ENCODE assay signal across 9 cellular contexts in genomic region chr1:1856161-1856560, GRCh38. TPM values are rescaled to one million over a fixed set of nuclear protein-coding genes. Genes with fewer than 3 reads are reported as not detected.
DNase-seq lines count a peak whose midpoint lies in the region; ATAC-seq and TF ChIP-seq lines count a peak whose summit lies in the region.
"Not testable (repeated sequence)": the region's sequence is repeated elsewhere in the genome, so short reads cannot be mapped to it uniquely, and the experiment has no call there.
"Had no signal": no experiment of that assay in that cellular context is flagged by ENCODE, and none has a peak within 500 bp of the region (broad histone marks: within the 10 kb centered on the region; RNA-seq: fewer than 3 reads in every experiment).

No MANE protein-coding gene starts in this region.

- in situ Hi-C loops in GM23248 (cut with MboI); gastrocnemius medialis (cut with MboI; ENCODE audit: low sequenced_read_pairs in 4 of 4): not testable (repeated sequence)

- H3K4me1 ChIP-seq in CD4-positive, CD25-positive, alpha-beta regulatory T cell (ENCODE audit: control insufficient read depth, insufficient read depth, low read length, poor library complexity, severe bottlenecking): peaks cover 58% of the 10 kb centered on the region
- H3K4me1 ChIP-seq in GM23248 (ENCODE audit: insufficient read depth): peaks cover 45% of the 10 kb centered on the region
- H3K4me1 ChIP-seq in naive thymus-derived CD4-positive, alpha-beta T cell (ENCODE audit: control insufficient read depth in 2 of 2, insufficient read depth in 2 of 2, low read length in 2 of 2): peaks cover 29 to 44% of the 10 kb centered on the region in 2 donors
- H3K4me1 ChIP-seq in gastrocnemius medialis: peaks cover 46 to 55% of the 10 kb centered on the region in 2 donors

- not testable (repeated sequence) for H3K27me3 ChIP-seq in CD4-positive, CD25-positive, alpha-beta regulatory T cell (ENCODE audit: control insufficient read depth, insufficient read depth, low read length); GM23248 (replicated peaks; ENCODE audit: insufficient read depth); naive thymus-derived CD4-positive, alpha-beta T cell (ENCODE audit: control insufficient read depth in 2 of 2, insufficient read depth in 2 of 2, low read length in 2 of 2); gastrocnemius medialis

- H2AFZ ChIP-seq in GM23248: not testable (repeated sequence)

- H3K36me3 Mint-ChIP-seq in CD4-positive, CD25-positive, alpha-beta regulatory T cell; activated CD4-positive, alpha-beta memory T cell treated with anti-CD3 and anti-CD28 coated beads for 36 hours; naive thymus-derived CD4-positive, alpha-beta T cell: not testable (repeated sequence)
- H3K36me3 Mint-ChIP-seq in effector memory CD8-positive, alpha-beta T cell (ENCODE audit: insufficient read depth): peaks cover 33% of the 10 kb centered on the region

- CTCF ChIA-PET in activated CD4-positive, alpha-beta memory T cell treated with anti-CD3 and anti-CD28 coated beads for 36 hours (lab: Charles Lee): interaction anchor here (0.6 kb wide), 1 partner anchor 18 kb away, joined by 3 read pairs; no protein-coding TSS in a partner anchor
- CTCF ChIA-PET in naive thymus-derived CD4-positive, alpha-beta T cell (lab: Charles Lee): not testable (repeated sequence)

- intact Hi-C loops in activated CD4-positive, alpha-beta memory T cell treated with anti-CD3 and anti-CD28 coated beads for 36 hours (cut with micrococcal nuclease): loop anchor here (2.0 kb wide), 1 partner anchor 19 kb away; no protein-coding TSS in a partner anchor
- intact Hi-C loops in naive thymus-derived CD4-positive, alpha-beta T cell (cut with micrococcal nuclease): not testable (repeated sequence)
- intact Hi-C loops in gastrocnemius medialis (cut with DNase I; ENCODE audit: low total_unique reads): loop anchor here (5.0 kb wide), 1 partner anchor 36 kb away; the partner anchor contains the start of gene GNB1

- not testable (repeated sequence) for H3K9me2 ChIP-seq in GM23248 (ENCODE audit: insufficient read depth)

- ATAC-seq in CD4-positive, CD25-positive, alpha-beta regulatory T cell (ENCODE audit: low read depth in 2 of 2); effector memory CD8-positive, alpha-beta T cell (replicated peaks); naive thymus-derived CD4-positive, alpha-beta T cell; gastrocnemius medialis: not testable (repeated sequence)

- H3K4me1 Mint-ChIP-seq in CD4-positive, CD25-positive, alpha-beta regulatory T cell: peaks cover 32 to 81% (median 53%) of the 10 kb centered on the region in 4 donors
- peaks cover 54% of the 10 kb centered on the region for H3K4me1 Mint-ChIP-seq in activated CD4-positive, alpha-beta memory T cell treated with anti-CD3 and anti-CD28 coated beads for 36 hours (ENCODE audit: low read depth)
- peaks cover 58 to 71% of the 10 kb centered on the region in 2 donors for H3K4me1 Mint-ChIP-seq in effector memory CD8-positive, alpha-beta T cell (ENCODE audit: low read depth in 2 of 2)
- H3K4me1 Mint-ChIP-seq in naive thymus-derived CD4-positive, alpha-beta T cell: peaks cover 48 to 85% (median 67%) of the 10 kb centered on the region in 7 donors

- TF ChIP-seq POLR2A in gastrocnemius medialis (IDR thresholded peaks at IDR 0.05): not testable (repeated sequence)

- H3K27ac ChIP-seq in CD4-positive, CD25-positive, alpha-beta regulatory T cell (ENCODE audit: insufficient read depth, low read length, poor library complexity, severe bottlenecking): not testable (repeated sequence)
- H3K27ac ChIP-seq in GM23248 (peak overlapping the region; percentile 86; the same call in 1 of the 2 replicates), SK-N-MC (peak overlapping the region; percentile 19; the same call in 1 of the 2 replicates), gastrocnemius medialis (peak overlapping the region in 3 of 4 donors; percentile 73 to 76 (median 74))
- H3K27ac ChIP-seq in naive thymus-derived CD4-positive, alpha-beta T cell (ENCODE audit: low read depth, low read length): peak overlapping the region; percentile 13

- H3K9me3 ChIP-seq in CD4-positive, CD25-positive, alpha-beta regulatory T cell (ENCODE audit: control insufficient read depth in 2 of 2, low read length in 2 of 2); GM23248 (ENCODE audit: low read depth); SK-N-MC (ENCODE audit: low read depth, low read length); naive thymus-derived CD4-positive, alpha-beta T cell (ENCODE audit: control insufficient read depth in 2 of 3, low read length in 3 of 3); gastrocnemius medialis: not testable (repeated sequence)

- not testable (repeated sequence) for H3K4me2 ChIP-seq in GM23248 (ENCODE audit: unreplicated experiment)

- H4K20me1 ChIP-seq in GM23248 (ENCODE audit: insufficient read depth): peaks cover 46% of the 10 kb centered on the region

- peaks cover 12% of the 10 kb centered on the region for H3K36me3 ChIP-seq in CD4-positive, CD25-positive, alpha-beta regulatory T cell (ENCODE audit: control insufficient read depth, insufficient read depth, low read length)
- H3K36me3 ChIP-seq in GM23248 (ENCODE audit: low read depth); naive thymus-derived CD4-positive, alpha-beta T cell (ENCODE audit: control insufficient read depth in 2 of 3, insufficient read depth in 3 of 3, low read length in 3 of 3); gastrocnemius medialis: not testable (repeated sequence)
- peaks cover 14% of the 10 kb centered on the region for H3K36me3 ChIP-seq in SK-N-MC (ENCODE audit: insufficient read depth, low read length)

- H3K9me3 Mint-ChIP-seq in CD4-positive, CD25-positive, alpha-beta regulatory T cell; activated CD4-positive, alpha-beta memory T cell treated with anti-CD3 and anti-CD28 coated beads for 36 hours; effector memory CD8-positive, alpha-beta T cell; naive thymus-derived CD4-positive, alpha-beta T cell: not testable (repeated sequence)

- not testable (repeated sequence) for TF ChIP-seq CTCF in gastrocnemius medialis (IDR thresholded peaks at IDR 0.05 in 4 of 5, conservative IDR thresholded peaks at IDR 0.05 in 1 of 5)

- H3K4me3 ChIP-seq in CD4-positive, CD25-positive, alpha-beta regulatory T cell (ENCODE audit: low read depth, low read length); GM23248; SK-N-MC; naive thymus-derived CD4-positive, alpha-beta T cell (ENCODE audit: low read length); gastrocnemius medialis: not testable (repeated sequence)

- not testable (repeated sequence) for H3K4me3 Mint-ChIP-seq in CD4-positive, CD25-positive, alpha-beta regulatory T cell; activated CD4-positive, alpha-beta memory T cell treated with anti-CD3 and anti-CD28 coated beads for 36 hours; effector memory CD8-positive, alpha-beta T cell
- H3K4me3 Mint-ChIP-seq in naive thymus-derived CD4-positive, alpha-beta T cell: peak overlapping the region in 1 of 10 donors; percentile 7

- 80 to 82% methylated on average over 6 of the region's 6 CpGs for WGBS in GM23248 (ENCODE audit: low coverage in 1 of 2, low lambda C conversion rate in 2 of 2, missing lambda C conversion rate in 2 of 2), 2 experiments

- H3K79me2 ChIP-seq in GM23248 (ENCODE audit: insufficient read depth): peaks cover 100% of the 10 kb centered on the region

- POLR2A ChIA-PET in activated CD4-positive, alpha-beta memory T cell treated with anti-CD3 and anti-CD28 coated beads for 36 hours (lab: Charles Lee); naive thymus-derived CD4-positive, alpha-beta T cell (lab: Charles Lee): not testable (repeated sequence)

- H3K27me3 Mint-ChIP-seq in CD4-positive, CD25-positive, alpha-beta regulatory T cell; activated CD4-positive, alpha-beta memory T cell treated with anti-CD3 and anti-CD28 coated beads for 36 hours; effector memory CD8-positive, alpha-beta T cell; naive thymus-derived CD4-positive, alpha-beta T cell: not testable (repeated sequence)

- not testable (repeated sequence) for H3K9ac ChIP-seq in GM23248; SK-N-MC (ENCODE audit: insufficient read length)

- peaks cover 44% of the 10 kb centered on the region for H3F3A ChIP-seq in GM23248 (ENCODE audit: insufficient read depth)

- not testable (repeated sequence) for DNase-seq in CD4-positive, CD25-positive, alpha-beta regulatory T cell; GM23248; SK-N-MC (ENCODE audit: low read depth, low spot score); activated CD4-positive, alpha-beta memory T cell treated with anti-CD3 and anti-CD28 coated beads for 36 hours; effector memory CD8-positive, alpha-beta T cell; naive thymus-derived CD4-positive, alpha-beta T cell; gastrocnemius medialis

- H3K27ac Mint-ChIP-seq in CD4-positive, CD25-positive, alpha-beta regulatory T cell: peak overlapping the region; percentile 78 to 92 (median 83)
- peak overlapping the region; percentile 18 for H3K27ac Mint-ChIP-seq in activated CD4-positive, alpha-beta memory T cell treated with anti-CD3 and anti-CD28 coated beads for 36 hours
- peak overlapping the region; percentile 69 to 91 for H3K27ac Mint-ChIP-seq in effector memory CD8-positive, alpha-beta T cell
- peak overlapping the region in 6 of 9 donors; percentile 31 to 87 (median 51) for H3K27ac Mint-ChIP-seq in naive thymus-derived CD4-positive, alpha-beta T cell

RNA-seq across cellular contexts. Expression of gene GNB1, which starts 34.7 kb away (rescaled TPM):
- total RNA-seq in CD4-positive, CD25-positive, alpha-beta regulatory T cell: 242 TPM
- 100 to 1,000 TPM in 2 of 4 donors, 10 to 100 TPM in 2; 47.0 to 106 (median 78.3) TPM for polyA plus RNA-seq in CD4-positive, CD25-positive, alpha-beta regulatory T cell
- 87.6 and 97.7 TPM in 2 replicates for total RNA-seq in GM23248 (2014; rRNA removed; shearing (Covaris generic))
- polyA plus RNA-seq in GM23248 (2016; fragmentation: Nextera tagmentation; extraction: Ambion mirVana): 92.0 and 148 TPM in 2 replicates
- total RNA-seq in activated CD4-positive, alpha-beta memory T cell treated with anti-CD3 and anti-CD28 coated beads for 36 hours: 100 to 1,000 TPM; 396 to 403 TPM
- total RNA-seq in naive thymus-derived CD4-positive, alpha-beta T cell: 100 to 1,000 TPM; 170 to 358 (median 246) TPM
- 10 to 100 TPM; 48.1 to 62.3 TPM for polyA plus RNA-seq in naive thymus-derived CD4-positive, alpha-beta T cell
- 10 to 100 TPM; 29.9 to 44.1 (median 37.2) TPM for total RNA-seq in gastrocnemius medialis

RNA-seq across cellular contexts. Expression of gene CALML6, which starts 58.9 kb away (rescaled TPM):
- not detected for total RNA-seq in CD4-positive, CD25-positive, alpha-beta regulatory T cell
- not detected for polyA plus RNA-seq in CD4-positive, CD25-positive, alpha-beta regulatory T cell
- total RNA-seq in GM23248 (2014; rRNA removed; shearing (Covaris generic)): 0.11 and 0.51 TPM in 2 replicates
- polyA plus RNA-seq in GM23248 (2016; fragmentation: Nextera tagmentation; extraction: Ambion mirVana): not detected in 2 replicates
- total RNA-seq in activated CD4-positive, alpha-beta memory T cell treated with anti-CD3 and anti-CD28 coated beads for 36 hours: under 1 TPM; 0.26 to 0.27 TPM
- total RNA-seq in naive thymus-derived CD4-positive, alpha-beta T cell: 1 to 10 TPM in 3 of 5 experiments, under 1 TPM in 1, not detected in 1; 0.94 to 2.5 (median 1.4) TPM
- polyA plus RNA-seq in naive thymus-derived CD4-positive, alpha-beta T cell: not detected
- 1 to 10 TPM in 2 of 4 donors, not detected in 2; 4.8 to 7.0 TPM for total RNA-seq in gastrocnemius medialis
- total RNA-seq: HT-29, M059J had no signal

Comparison
In these comparisons a context has a peak if more than half of its experiments do, and no peak if none do; other contexts are left out.
1. H3K27ac Mint-ChIP-seq: peak in every context shown above with its lines; median percentile 83 in CD4-positive, CD25-positive, alpha-beta regulatory T cell; 80 in effector memory CD8-positive, alpha-beta T cell; 51 in naive thymus-derived CD4-positive, alpha-beta T cell; 18 in activated CD4-positive, alpha-beta memory T cell treated with anti-CD3 and anti-CD28 coated beads for 36 hours.